Comparison of ENCODE assay signal across 12 cellular contexts in genomic region chr7:102611926-102612325, GRCh38. TPM values are rescaled to one million over a fixed set of nuclear protein-coding genes. Genes with fewer than 3 reads are reported as not detected.
A peak's percentile ranks its signal among the peaks of the same experiment; 100 is the strongest.
DNase-seq lines count a peak whose midpoint lies in the region; ATAC-seq, FAIRE-seq and TF ChIP-seq lines count a peak whose summit lies in the region.
"Not testable (repeated sequence)": the region's sequence is repeated elsewhere in the genome, so short reads cannot be mapped to it uniquely, and the experiment has no call there.
"Had no signal": no experiment of that assay in that cellular context is flagged by ENCODE, and none has a peak within 500 bp of the region (broad histone marks: within the 10 kb centered on the region; RNA-seq: fewer than 3 reads in every experiment).

No MANE protein-coding gene starts in this region.

- peak overlapping the region; percentile 58 for H3K27ac Mint-ChIP-seq in stimulated activated memory B cell treated with anti-CD40 and anti-IgM and Interleukin-4, amounts not matched to agents 10 μg/mL and 1 μg/mL and 100 μg/mL, for 72 hours

- H3K23ac ChIP-seq in neuronal stem cell (ENCODE audit: low read depth, low read length, poor library complexity), result not testable (repeated sequence)

- no CpG with 5 or more reads among the region's 10 CpGs for WGBS in neuronal stem cell (ENCODE audit: extremely low coverage in 2 of 2, insufficient read length in 2 of 2, insufficient replicate concordance in 1 of 2), 2 donors

- not testable (repeated sequence) for H4K91ac ChIP-seq in neuronal stem cell (ENCODE audit: low read depth, low read length, poor library complexity)

- peak overlapping the region; percentile 57 for H3K4me3 Mint-ChIP-seq in stimulated activated memory B cell treated with anti-CD40 and anti-IgM and Interleukin-4, amounts not matched to agents 10 μg/mL and 1 μg/mL and 100 μg/mL, for 72 hours

- H3K36me3 ChIP-seq in WERI-Rb-1; neuronal stem cell (replicated peaks in 1 of 2; ENCODE audit: control insufficient read depth in 2 of 2, insufficient read depth in 2 of 2, low read length in 2 of 2): not testable (repeated sequence)

- H3K27me3 Mint-ChIP-seq in stimulated activated memory B cell treated with anti-CD40 and anti-IgM and Interleukin-4, amounts not matched to agents 10 μg/mL and 1 μg/mL and 100 μg/mL, for 72 hours, result not testable (repeated sequence)

- not testable (repeated sequence) for H3K4me1 Mint-ChIP-seq in stimulated activated memory B cell treated with anti-CD40 and anti-IgM and Interleukin-4, amounts not matched to agents 10 μg/mL and 1 μg/mL and 100 μg/mL, for 72 hours

- H3K18ac ChIP-seq in neuronal stem cell (ENCODE audit: low read length), result peak overlapping the region; percentile 97

- not testable (repeated sequence) for H3K79me1 ChIP-seq in neuronal stem cell (ENCODE audit: low read depth, low read length)

- H2BK12ac ChIP-seq in neuronal stem cell (ENCODE audit: low read length), result not testable (repeated sequence)

- CTCF ChIA-PET in AG04449 (lab: Yijun Ruan, JAX), result not testable (repeated sequence)

- not testable (repeated sequence) for DNase-seq in AG04449 (ENCODE audit: low read depth, low spot score); GM12891 (ENCODE audit: insufficient read length, low spot score); caudate nucleus (lab: John Stamatoyannopoulos, UW)
- DNase-seq in WERI-Rb-1, result peak; percentile 46
- peak; percentile 31 for DNase-seq in globus pallidus (ENCODE audit: low spot score)
- peak; percentile 16 to 33 for DNase-seq in left colon
- peak; percentile 43 for DNase-seq in neuronal stem cell (ENCODE audit: low spot score)

- not testable (repeated sequence) for H3K4ac ChIP-seq in neuronal stem cell (ENCODE audit: low read length)

- not testable (repeated sequence) for H3K9me3 ChIP-seq in WERI-Rb-1 (ENCODE audit: severe bottlenecking); neuronal stem cell (replicated peaks in 1 of 2; ENCODE audit: control insufficient read depth in 2 of 2, insufficient read depth in 1 of 2, low read depth in 1 of 2, low read length in 2 of 2)

- peak overlapping the region; percentile 97 for H3K14ac ChIP-seq in neuronal stem cell (ENCODE audit: low read length)

- H2AK5ac ChIP-seq in neuronal stem cell (ENCODE audit: low read depth, low read length), result not testable (repeated sequence)

- peak overlapping the region; percentile 72 for H3K9ac ChIP-seq in neuronal stem cell (ENCODE audit: low read depth, low read length, poor library complexity)

- intact Hi-C loops in left colon (cut with DNase I, micrococcal nuclease), result not testable (repeated sequence)

- POLR2A ChIA-PET in AG04449 (lab: Yijun Ruan, JAX), result not testable (repeated sequence)

- not testable (repeated sequence) for H3K9me3 Mint-ChIP-seq in stimulated activated memory B cell treated with anti-CD40 and anti-IgM and Interleukin-4, amounts not matched to agents 10 μg/mL and 1 μg/mL and 100 μg/mL, for 72 hours

- H2BK120ac ChIP-seq in neuronal stem cell (ENCODE audit: low read depth, low read length), result not testable (repeated sequence)

- not testable (repeated sequence) for H2BK5ac ChIP-seq in neuronal stem cell (ENCODE audit: low read length)

- peak overlapping the region; percentile 33 for H3K4me3 ChIP-seq in AG04449 (ENCODE audit: low read depth, low read length)
- peak overlapping the region; percentile 19 for H3K4me3 ChIP-seq in WERI-Rb-1 (ENCODE audit: low read depth, low read length)
- H3K4me3 ChIP-seq in neuronal stem cell (ENCODE audit: low read length in 2 of 2), result peak overlapping the region; percentile 31 to 37

- H3K4me2 ChIP-seq in neuronal stem cell (ENCODE audit: insufficient read depth, low read length, poor library complexity, severe bottlenecking), result not testable (repeated sequence)

- not testable (repeated sequence) for ATAC-seq in left colon; stimulated activated memory B cell treated with anti-CD40 and anti-IgM and Interleukin-4, amounts not matched to agents 10 μg/mL and 1 μg/mL and 100 μg/mL, for 72 hours

- H2BK15ac ChIP-seq in neuronal stem cell (ENCODE audit: low read length), result not testable (repeated sequence)

- TF ChIP-seq CTCF in AG04449 (IDR thresholded peaks at IDR 0.05; ENCODE audit: insufficient read depth, low read length, missing control alignments); WERI-Rb-1 (IDR thresholded peaks at IDR 0.05; ENCODE audit: low read depth, low read length): not testable (repeated sequence)

- H2AFZ ChIP-seq in neuronal stem cell (ENCODE audit: low read length), result peak overlapping the region; percentile 64

- not testable (repeated sequence) for H3K27ac ChIP-seq in WERI-Rb-1
- H3K27ac ChIP-seq in caudate nucleus (ENCODE audit: low read depth, low read length), result peak overlapping the region; percentile 58
- peak overlapping the region; percentile 90 for H3K27ac ChIP-seq in neuronal stem cell (replicated peaks; ENCODE audit: low read length)

- TF ChIP-seq POLR2A in GM12891 (IDR thresholded peaks at IDR 0.05; ENCODE audit: low read depth, low read length), result not testable (repeated sequence)

- not testable (repeated sequence) for H3K27me3 ChIP-seq in WERI-Rb-1 (ENCODE audit: insufficient read depth, low read depth, severe bottlenecking); neuronal stem cell (ENCODE audit: control insufficient read depth in 3 of 3, insufficient read depth in 3 of 3, low read depth in 1 of 3, low read length in 3 of 3)

- not testable (repeated sequence) for H4K8ac ChIP-seq in neuronal stem cell (ENCODE audit: low read depth, low read length)

- H3K36me3 Mint-ChIP-seq in stimulated activated memory B cell treated with anti-CD40 and anti-IgM and Interleukin-4, amounts not matched to agents 10 μg/mL and 1 μg/mL and 100 μg/mL, for 72 hours, result not testable (repeated sequence)

- not testable (repeated sequence) for H3K4me1 ChIP-seq in neuronal stem cell (ENCODE audit: control insufficient read depth in 2 of 2, insufficient read depth in 1 of 2, low read depth in 1 of 2, low read length in 2 of 2)

- FAIRE-seq in GM12891 (lab: Jason Lieb, UNC), result peak; percentile 52

RNA-seq across cellular contexts. Expression of gene RASA4, which starts 4.6 kb away (rescaled TPM):
- 28.2 TPM for polyA plus RNA-seq in GM12891 (2012; ENCODE audit: low read depth, missing spikeins)
- 10 to 100 TPM; 16.7 to 31.9 TPM for total RNA-seq in left colon
- polyA plus RNA-seq in neuronal stem cell (2013, experiment 1 of 2), result 32.2 TPM
- 31.5 TPM for polyA plus RNA-seq in neuronal stem cell (2013, experiment 2 of 2)

RNA-seq across cellular contexts. Expression of gene UPK3BL1, which starts 30.7 kb away (rescaled TPM):
- 21.7 TPM for polyA plus RNA-seq in GM12891 (2012; ENCODE audit: low read depth, missing spikeins)
- total RNA-seq in left colon, result 10 to 100 TPM in 1 of 2 donors, 1 to 10 TPM in 1; 6.3 to 27.5 TPM
- polyA plus RNA-seq in neuronal stem cell (2013, experiment 1 of 2), result 5.4 TPM
- polyA plus RNA-seq in neuronal stem cell (2013, experiment 2 of 2), result 6.2 TPM

RNA-seq across cellular contexts. Expression of gene SPDYE2B, which starts 38.2 kb away (rescaled TPM):
- polyA plus RNA-seq in GM12891 (2012; ENCODE audit: low read depth, missing spikeins), result 0.12 TPM
- not detected for total RNA-seq in left colon
- polyA plus RNA-seq in neuronal stem cell (2013, experiment 1 of 2), result not detected
- polyA plus RNA-seq in neuronal stem cell (2013, experiment 2 of 2), result not detected
- total RNA-seq: Calu3, dermis microvascular lymphatic vessel endothelial cell, foreskin keratinocyte, kidney epithelial cell had no signal
- polyA plus RNA-seq: foreskin keratinocyte had no signal

RNA-seq across cellular contexts. Expression of gene POLR2J3, which starts 39.5 kb away (rescaled TPM):
- 36.7 TPM for polyA plus RNA-seq in GM12891 (2012; ENCODE audit: low read depth, missing spikeins)
- 10 to 100 TPM; 24.1 to 27.1 TPM for total RNA-seq in left colon
- 98.9 TPM for polyA plus RNA-seq in neuronal stem cell (2013, experiment 1 of 2)
- 89.8 TPM for polyA plus RNA-seq in neuronal stem cell (2013, experiment 2 of 2)

RNA-seq across cellular contexts. Expression of gene POLR2J2, which starts 59.5 kb away (rescaled TPM):
- polyA plus RNA-seq in GM12891 (2012; ENCODE audit: low read depth, missing spikeins), result 1.0 TPM
- 10 to 100 TPM in 1 of 2 donors, 1 to 10 TPM in 1; 7.9 to 11.9 TPM for total RNA-seq in left colon
- polyA plus RNA-seq in neuronal stem cell (2013, experiment 1 of 2), result 0.52 TPM
- 2.5 TPM for polyA plus RNA-seq in neuronal stem cell (2013, experiment 2 of 2)
